8 cellular contexts compared by ENCODE assay signal in the genomic region with DNA sequence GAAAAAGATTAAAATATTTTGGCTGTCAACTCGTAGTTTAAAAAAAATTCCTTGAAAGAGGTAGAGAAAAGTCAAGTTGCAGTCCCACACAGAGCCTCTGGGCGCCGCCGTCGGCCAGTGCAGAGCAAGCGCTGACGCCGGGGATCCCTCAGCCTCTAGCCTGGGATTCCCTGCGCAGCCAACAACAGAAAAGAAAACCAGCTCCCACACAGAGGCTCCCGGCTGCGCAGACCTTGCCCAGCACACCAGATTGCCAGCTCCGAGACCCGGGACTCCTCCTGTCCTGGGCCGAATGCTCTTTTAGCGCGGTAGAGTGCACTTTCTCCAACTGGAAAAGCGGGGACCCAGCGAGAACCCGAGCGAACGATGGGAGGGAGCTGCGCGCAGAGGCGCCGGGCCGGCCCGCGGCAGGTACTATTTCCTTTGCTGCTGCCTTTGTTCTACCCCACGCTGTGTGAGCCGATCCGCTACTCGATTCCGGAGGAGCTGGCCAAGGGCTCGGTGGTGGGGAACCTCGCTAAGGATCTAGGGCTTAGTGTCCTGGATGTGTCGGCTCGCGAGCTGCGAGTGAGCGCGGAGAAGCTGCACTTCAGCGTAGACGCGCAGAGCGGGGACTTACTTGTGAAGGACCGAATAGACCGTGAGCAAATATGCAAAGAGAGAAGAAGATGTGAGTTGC. TPM values are rescaled to one million over a fixed set of nuclear protein-coding genes. Genes with fewer than 3 reads are reported as not detected.
DNase-seq lines count a peak whose midpoint lies in the region; ATAC-seq, FAIRE-seq and TF ChIP-seq lines count a peak whose summit lies in the region.
"Not testable (repeated sequence)": the region's sequence is repeated elsewhere in the genome, so short reads cannot be mapped to it uniquely, and the experiment has no call there.

PCDHGB7 (plus strand) TSS at position 184 of the 679 bp plus-strand sequence; CDS start at position 367, 183 bp downstream.

- in situ Hi-C loops in HepG2 (cut with HindIII; ENCODE audit: extremely low pct_ligation_motif_present, low pct_unique_long_range_greater_than_20kb) = loop anchor here (5.0 kb wide), 2 partner anchors 105 to 145 kb away; no protein-coding TSS in a partner anchor

- H3F3A ChIP-seq in smooth muscle cell (ENCODE audit: low read depth) = not testable (repeated sequence)

- H2AFZ ChIP-seq in HepG2 (ENCODE audit: low read length) = not testable (repeated sequence)
- H2AFZ ChIP-seq in smooth muscle cell (ENCODE audit: low read depth) = peak within 1 kb of the TSS; percentile 43

- 74% methylated on average over 38 of the region's 47 CpGs for WGBS in HepG2 (ENCODE audit: low lambda C conversion rate)
- 6% methylated on average over 47 of the region's 47 CpGs for WGBS in smooth muscle cell (ENCODE audit: low lambda C conversion rate)

- peak within 1 kb of the TSS; percentile 64 for H3K4me3 Mint-ChIP-seq in activated CD8-positive, alpha-beta T cell treated with anti-CD3 and anti-CD28 coated beads for 36 hours
- H3K4me3 Mint-ChIP-seq in endothelial cell (ENCODE audit: unreplicated experiment) = peak within 1 kb of the TSS; percentile 97

- peaks cover 19% of the 10 kb centered on the region for H3K4me1 Mint-ChIP-seq in activated CD8-positive, alpha-beta T cell treated with anti-CD3 and anti-CD28 coated beads for 36 hours (ENCODE audit: low read depth)
- H3K4me1 Mint-ChIP-seq in endothelial cell (ENCODE audit: unreplicated experiment) = peaks cover 38% of the 10 kb centered on the region

- not testable (repeated sequence) for TF ChIP-seq EP300 in HepG2 (IDR thresholded peaks at IDR 0.05; ENCODE audit: low read depth in 2 of 2, low read length in 2 of 2); HepG2 (CRISPR knock-in tag; IDR thresholded peaks at IDR 0.05; ENCODE audit: borderline replicate concordance)

- not testable (repeated sequence) for H3K4me1 ChIP-seq in HepG2 (ENCODE audit: insufficient read depth, low read length); smooth muscle cell (ENCODE audit: low read depth)

- POLR2A ChIA-PET in activated CD8-positive, alpha-beta T cell treated with anti-CD3 and anti-CD28 coated beads for 36 hours (lab: Charles Lee); HepG2 (lab: Yijun Ruan, JAX): not testable (repeated sequence)

- H3K9me3 Mint-ChIP-seq in activated CD8-positive, alpha-beta T cell treated with anti-CD3 and anti-CD28 coated beads for 36 hours = peaks cover 39% of the 10 kb centered on the region
- H3K9me3 Mint-ChIP-seq in endothelial cell (ENCODE audit: unreplicated experiment) = peaks cover 49% of the 10 kb centered on the region

- not testable (repeated sequence) for H3K27me3 ChIP-seq in HepG2 (ENCODE audit: control insufficient read depth in 1 of 2, insufficient read depth in 2 of 2, low read length in 2 of 2); smooth muscle cell (ENCODE audit: low read depth)

- peaks cover 77% of the 10 kb centered on the region for H3K27me3 Mint-ChIP-seq in activated CD8-positive, alpha-beta T cell treated with anti-CD3 and anti-CD28 coated beads for 36 hours
- peaks cover 27% of the 10 kb centered on the region for H3K27me3 Mint-ChIP-seq in endothelial cell (ENCODE audit: unreplicated experiment)

- not testable (repeated sequence) for H3K27ac ChIP-seq in HepG2 (ENCODE audit: extremely low read length, insufficient read depth, low read length)
- H3K27ac ChIP-seq in smooth muscle cell (ENCODE audit: low read depth) = peak within 1 kb of the TSS; percentile 57

- peaks cover 39% of the 10 kb centered on the region for H3K36me3 Mint-ChIP-seq in activated CD8-positive, alpha-beta T cell treated with anti-CD3 and anti-CD28 coated beads for 36 hours (ENCODE audit: low read depth)
- H3K36me3 Mint-ChIP-seq in endothelial cell (ENCODE audit: low read depth, unreplicated experiment) = peaks cover 80% of the 10 kb centered on the region

- not testable (repeated sequence) for H3K27ac Mint-ChIP-seq in activated CD8-positive, alpha-beta T cell treated with anti-CD3 and anti-CD28 coated beads for 36 hours
- H3K27ac Mint-ChIP-seq in endothelial cell (ENCODE audit: unreplicated experiment) = peak within 1 kb of the TSS; percentile 94

- CTCF ChIA-PET in activated CD8-positive, alpha-beta T cell treated with anti-CD3 and anti-CD28 coated beads for 36 hours (lab: Charles Lee) = interaction anchor here (0.8 to 6.5 kb wide), 13 partner anchors 9 to 209 kb away, joined by 3 to 71 read pairs (median 4); partner anchors contain the start of genes PCDHB12, PCDHGA12 and PCDHGB6
- CTCF ChIA-PET in HepG2 (lab: Yijun Ruan, JAX; ENCODE audit: low intra/inter-chr PET ratio, low total read pairs) = interaction anchor here (0.7 to 1.6 kb wide), 4 partner anchors 95 to 147 kb away, joined by 5 to 13 read pairs (median 8); no protein-coding TSS in a partner anchor

- ATAC-seq in GM19043 (IDR thresholded peaks at IDR 0.05; ENCODE audit: low read depth, unreplicated experiment) (peak; percentile 57), HG03066 (IDR thresholded peaks at IDR 0.05; ENCODE audit: low read depth, unreplicated experiment) (peak; percentile 43), HepG2 (peak; percentile 94)
- peak; percentile 76 for ATAC-seq in activated CD8-positive, alpha-beta T cell treated with anti-CD3 and anti-CD28 coated beads for 36 hours

- intact Hi-C loops in activated CD8-positive, alpha-beta T cell treated with anti-CD3 and anti-CD28 coated beads for 36 hours (cut with micrococcal nuclease) = not testable (repeated sequence)
- intact Hi-C loops in HepG2 (cut with micrococcal nuclease; ENCODE audit: unreplicated experiment) = loop anchor here (1.0 kb wide), 3 partner anchors 108 to 147 kb away; no protein-coding TSS in a partner anchor

- H3K9ac ChIP-seq in HepG2 (ENCODE audit: insufficient read depth, low read depth, low read length) = not testable (repeated sequence)
- H3K9ac ChIP-seq in smooth muscle cell (ENCODE audit: low read depth) = peak within 1 kb of the TSS; percentile 51

- TF ChIP-seq CTCF in AG10803 (conservative IDR thresholded peaks at IDR 0.05; ENCODE audit: low read length) (peak; percentile 87), endothelial cell (IDR thresholded peaks at IDR 0.05; ENCODE audit: unreplicated experiment) (peak; percentile 76), HepG2 (CRISPR knock-in tag; IDR thresholded peaks at IDR 0.05) (peak; percentile 75), smooth muscle cell (IDR thresholded peaks at IDR 0.05; ENCODE audit: borderline replicate concordance, insufficient read depth, poor library complexity, severe bottlenecking) (peak; percentile 78)
- peak; percentile 63 for TF ChIP-seq CTCF in activated CD8-positive, alpha-beta T cell treated with anti-CD3 and anti-CD28 coated beads for 36 hours (IDR thresholded peaks at IDR 0.05)

- not testable (repeated sequence) for H3K36me3 ChIP-seq in HepG2 (replicated peaks in 1 of 2; ENCODE audit: control insufficient read depth in 1 of 2, insufficient read depth in 2 of 2, low read length in 2 of 2)
- H3K36me3 ChIP-seq in smooth muscle cell (ENCODE audit: low read depth) = peaks cover 32% of the 10 kb centered on the region

- not testable (repeated sequence) for FAIRE-seq in HepG2 (lab: Jason Lieb, UNC)

- TF ChIP-seq POLR2A in HepG2 (IDR thresholded peaks at IDR 0.05; ENCODE audit: insufficient read depth in 1 of 2, low read depth in 2 of 2, low read length in 2 of 2) = not testable (repeated sequence)

- not testable (repeated sequence) for H3K79me2 ChIP-seq in HepG2 (ENCODE audit: insufficient read depth, low read length)
- peaks cover 69% of the 10 kb centered on the region for H3K79me2 ChIP-seq in smooth muscle cell (ENCODE audit: low read depth)

- H3K9me3 ChIP-seq in HepG2 (ENCODE audit: low read length) (peaks cover 30% of the 10 kb centered on the region), smooth muscle cell (replicated peaks; ENCODE audit: low read depth) (peaks cover 20% of the 10 kb centered on the region)

- H4K20me1 ChIP-seq in HepG2 (ENCODE audit: insufficient read depth, low read length); smooth muscle cell (ENCODE audit: low read depth): not testable (repeated sequence)

- peak; percentile 81 for DNase-seq in AG10803 (ENCODE audit: low read depth)
- DNase-seq in NCI-H524 (lab: John Stamatoyannopoulos, UW) = peak; percentile 74 to 80
- peak; percentile 75 for DNase-seq in activated CD8-positive, alpha-beta T cell treated with anti-CD3 and anti-CD28 coated beads for 36 hours
- DNase-seq in endothelial cell (ENCODE audit: low spot score) = peak; percentile 81
- DNase-seq in HepG2 (ENCODE audit: low spot score) = peak; percentile 27
- DNase-seq in smooth muscle cell (lab: John Stamatoyannopoulos, UW; ENCODE audit: unreplicated experiment) = peak; percentile 36

- BruUV-seq in HepG2 (replicated peaks; lab: Mats Ljungman, UMichigan) = not testable (repeated sequence)

- H3K4me3 ChIP-seq in AG10803 (ENCODE audit: low read length) (peak within 1 kb of the TSS; percentile 63), HepG2 (replicated peaks in 1 of 3; ENCODE audit: insufficient read depth in 1 of 3, low read depth in 2 of 3, low read length in 3 of 3) (peak within 1 kb of the TSS in 1 of 3 experiments; percentile 16; a peak in 1 of 6 replicates), smooth muscle cell (peak within 1 kb of the TSS; percentile 55)

- H3K4me2 ChIP-seq in HepG2 (ENCODE audit: low read depth, low read length) (peak within 1 kb of the TSS; percentile 27; the same call in 1 of the 2 replicates), smooth muscle cell (peak within 1 kb of the TSS; percentile 83)

- TF ChIP-seq RAD21 in HepG2 (CRISPR knock-in tag; IDR thresholded peaks at IDR 0.05) = peak; percentile 61

RNA-seq across cellular contexts. Expression of gene PCDHGB7, which starts in this region (rescaled TPM):
- total RNA-seq in activated CD8-positive, alpha-beta T cell treated with anti-CD3 and anti-CD28 coated beads for 36 hours = not detected
- total RNA-seq in endothelial cell (ENCODE audit: unreplicated experiment) = 45.2 TPM
- total RNA-seq in HepG2 (2016; rRNA removed; fragmentation: Illumina TruSeq; extraction: Trizol) = 0.07 and 0.18 TPM in 2 replicates
- total RNA-seq in HepG2 (2016; cell fraction: cytosol; rRNA removed; fragmentation: Illumina TruSeq; extraction: Trizol; ENCODE audit: low read depth) = not detected in 2 replicates
- total RNA-seq in HepG2 (2016; cell fraction: insoluble cytoplasmic fraction; rRNA removed; fragmentation: Illumina TruSeq; extraction: Trizol) = 0.11 TPM in 1 of 2 replicates, not detected in the other
- not detected in 2 replicates for total RNA-seq in HepG2 (2016; cell fraction: membrane; rRNA removed; fragmentation: Illumina TruSeq; extraction: Trizol)
- total RNA-seq in HepG2 (2016; cell fraction: nucleus; rRNA removed; fragmentation: Illumina TruSeq; extraction: Trizol) = 1.3 and 1.7 TPM in 2 replicates
- 0.08 and 0.10 TPM in 2 replicates for polyA plus RNA-seq in HepG2 (2011; rRNA removed)
- 0.04 and 0.06 TPM in 2 replicates for polyA plus RNA-seq in HepG2 (2011; cell fraction: cytosol; rRNA removed)
- polyA plus RNA-seq in HepG2 (2011; cell fraction: nucleus; rRNA removed) = 0.52 and 0.66 TPM in 2 replicates
- polyA plus RNA-seq in HepG2 (2012) = 0.04 and 0.07 TPM in 2 replicates
- polyA plus RNA-seq in HepG2 (2016; cell fraction: cytosol; fragmentation: Illumina TruSeq; extraction: Trizol; ENCODE audit: low read depth) = not detected in 2 replicates
- polyA plus RNA-seq in HepG2 (2016; cell fraction: insoluble cytoplasmic fraction; fragmentation: Illumina TruSeq; extraction: Trizol; ENCODE audit: low read depth) = not detected in 2 replicates
- polyA plus RNA-seq in HepG2 (2016; cell fraction: membrane; fragmentation: Illumina TruSeq; extraction: Trizol; ENCODE audit: low read depth) = not detected in 2 replicates
- 0.12 and 0.21 TPM in 2 replicates for polyA plus RNA-seq in HepG2 (2016; cell fraction: nucleus; fragmentation: Illumina TruSeq; extraction: Trizol; ENCODE audit: insufficient read depth, low read depth)
- 0.42 and 0.70 TPM in 2 replicates for polyA minus RNA-seq in HepG2 (2011; rRNA and poly(A)+ RNA removed; ENCODE audit: low replicate concordance)
- polyA minus RNA-seq in HepG2 (2011; cell fraction: cytosol; rRNA and poly(A)+ RNA removed) = 0.20 TPM in 1 of 2 replicates, not detected in the other
- 3.5 and 4.1 TPM in 2 replicates for polyA minus RNA-seq in HepG2 (2011; cell fraction: nucleus; rRNA and poly(A)+ RNA removed)
- total RNA-seq in smooth muscle cell = 25.3 and 37.5 TPM in 2 replicates
- polyA plus RNA-seq in smooth muscle cell = 21.3 and 24.6 TPM in 2 replicates

Comparison
In these comparisons a context has a peak if more than half of its experiments do, and no peak if none do; other contexts are left out.
1. RNA of gene PCDHGB7 (polyA plus RNA-seq): 21.3 to 24.6 TPM in smooth muscle cell; 0.04 to 0.66 TPM in HepG2; every median in the first group is over 10 times any median in the second.
2. Peak in DNase-seq and ATAC-seq in activated CD8-positive, alpha-beta T cell treated with anti-CD3 and anti-CD28 coated beads for 36 hours; RNA of the gene not detected or under 1 TPM.
3. DNase-seq: peak in every context shown above with its lines; median percentile 81 in AG10803; 81 in endothelial cell; 77 in NCI-H524; 75 in activated CD8-positive, alpha-beta T cell treated with anti-CD3 and anti-CD28 coated beads for 36 hours; 36 in smooth muscle cell; 27 in HepG2.
4. ATAC-seq: peak in every context shown above with its lines; median percentile 94 in HepG2; 76 in activated CD8-positive, alpha-beta T cell treated with anti-CD3 and anti-CD28 coated beads for 36 hours; 57 in GM19043; 43 in HG03066.
5. Peak in every context shown above with its lines, with median percentiles within 50 percentile points of each other: CTCF ChIP-seq.